In the genomic region with DNA sequence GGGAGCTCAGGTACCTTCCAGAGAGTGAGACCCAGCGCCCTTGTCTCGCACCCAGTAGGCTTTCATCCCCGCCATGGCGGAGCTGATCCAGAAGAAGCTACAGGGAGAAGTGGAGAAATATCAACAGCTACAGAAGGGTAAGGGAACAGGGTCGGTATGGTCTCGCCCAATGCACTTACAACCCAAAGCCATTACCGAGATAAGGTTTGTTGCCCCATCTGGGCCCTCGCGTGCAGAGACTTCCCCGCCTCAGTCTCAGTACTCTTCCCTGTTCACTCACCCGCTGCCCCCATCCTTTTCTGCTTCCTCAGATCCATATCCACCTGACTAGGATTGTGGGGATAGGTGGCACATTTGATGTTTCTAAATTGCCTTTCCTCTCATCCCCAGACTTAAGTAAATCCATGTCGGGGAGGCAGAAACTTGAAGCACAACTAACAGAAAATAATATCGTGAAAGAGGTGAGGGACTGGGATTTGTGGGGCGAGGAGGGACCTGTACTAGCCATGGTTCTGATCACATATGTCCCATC, we compare ENCODE assay signal across 8 cellular contexts. TPM values are rescaled to one million over a fixed set of nuclear protein-coding genes. Genes with fewer than 3 reads are reported as not detected.
DNase-seq lines count a peak whose midpoint lies in the region; ATAC-seq and TF ChIP-seq lines count a peak whose summit lies in the region.

No MANE protein-coding gene starts in this region.

- DNase-seq in CD8-positive, alpha-beta memory T cell: no peak
- DNase-seq in activated naive CD8-positive, alpha-beta T cell treated with anti-CD3 and anti-CD28 coated beads, Interleukin-2, amount 50 U/mL, for 24 hours: no peak
- DNase-seq in left lobe of liver (ENCODE audit: low spot score) (no peak), type B pancreatic cell (ENCODE audit: extremely low spot score, unreplicated experiment) (no peak), retina (no peak), HuH-7.5 (ENCODE audit: low spot score) (no peak)

- peaks cover 37 to 52% (median 49%) of the 10 kb centered on the region in 3 donors for H3K4me1 Mint-ChIP-seq in CD8-positive, alpha-beta memory T cell
- H3K4me1 Mint-ChIP-seq in activated naive CD8-positive, alpha-beta T cell treated with anti-CD3 and anti-CD28 coated beads, Interleukin-2, amount 50 U/mL, for 24 hours: peaks cover 45% of the 10 kb centered on the region
- H3K4me1 Mint-ChIP-seq in type B pancreatic cell (ENCODE audit: unreplicated experiment): peaks cover 25% of the 10 kb centered on the region

- ATAC-seq in HG02852 (IDR thresholded peaks at IDR 0.05; ENCODE audit: unreplicated experiment) (peak; percentile 16), left lobe of liver (peak; percentile 15), GM21390 (IDR thresholded peaks at IDR 0.05; ENCODE audit: unreplicated experiment) (no peak)
- ATAC-seq in activated naive CD8-positive, alpha-beta T cell treated with anti-CD3 and anti-CD28 coated beads, Interleukin-2, amount 50 U/mL, for 24 hours: no peak

- TF ChIP-seq CTCF in type B pancreatic cell (conservative IDR thresholded peaks at IDR 0.05): no peak

- no peaks in the 10 kb centered on the region for H3K27me3 Mint-ChIP-seq in CD8-positive, alpha-beta memory T cell
- no peaks in the 10 kb centered on the region for H3K27me3 Mint-ChIP-seq in activated naive CD8-positive, alpha-beta T cell treated with anti-CD3 and anti-CD28 coated beads, Interleukin-2, amount 50 U/mL, for 24 hours
- no peaks in the 10 kb centered on the region for H3K27me3 Mint-ChIP-seq in type B pancreatic cell

- H3K27ac ChIP-seq in CD8-positive, alpha-beta memory T cell (ENCODE audit: low read depth, low read length): peak overlapping the region; percentile 83

- peaks cover 35% of the 10 kb centered on the region for H3K36me3 ChIP-seq in CD8-positive, alpha-beta memory T cell (ENCODE audit: insufficient read depth, low read length)

- no peaks in the 10 kb centered on the region for H3K9me3 ChIP-seq in CD8-positive, alpha-beta memory T cell (ENCODE audit: low read length)

- peaks cover 24% of the 10 kb centered on the region for H3K4me1 ChIP-seq in CD8-positive, alpha-beta memory T cell (ENCODE audit: insufficient read depth, low read length)

- H3K4me3 ChIP-seq in CD8-positive, alpha-beta memory T cell (ENCODE audit: low read length): peak overlapping the region; percentile 99

- H3K4me3 Mint-ChIP-seq in CD8-positive, alpha-beta memory T cell: peak overlapping the region; percentile 89 to 99 (median 97)
- peak overlapping the region; percentile 97 for H3K4me3 Mint-ChIP-seq in activated naive CD8-positive, alpha-beta T cell treated with anti-CD3 and anti-CD28 coated beads, Interleukin-2, amount 50 U/mL, for 24 hours
- peak overlapping the region; percentile 99 for H3K4me3 Mint-ChIP-seq in type B pancreatic cell

- H3K9me3 Mint-ChIP-seq in CD8-positive, alpha-beta memory T cell: no peaks in the 10 kb centered on the region
- H3K9me3 Mint-ChIP-seq in activated naive CD8-positive, alpha-beta T cell treated with anti-CD3 and anti-CD28 coated beads, Interleukin-2, amount 50 U/mL, for 24 hours: no peaks in the 10 kb centered on the region
- no peaks in the 10 kb centered on the region for H3K9me3 Mint-ChIP-seq in type B pancreatic cell

- peak overlapping the region; percentile 79 to 99 (median 96) for H3K27ac Mint-ChIP-seq in CD8-positive, alpha-beta memory T cell
- peak overlapping the region; percentile 96 for H3K27ac Mint-ChIP-seq in activated naive CD8-positive, alpha-beta T cell treated with anti-CD3 and anti-CD28 coated beads, Interleukin-2, amount 50 U/mL, for 24 hours
- H3K27ac Mint-ChIP-seq in type B pancreatic cell: peak overlapping the region; percentile 92

- H3K36me3 Mint-ChIP-seq in CD8-positive, alpha-beta memory T cell: peaks cover 6 to 75% (median 17%) of the 10 kb centered on the region in 3 donors
- peaks cover 45% of the 10 kb centered on the region for H3K36me3 Mint-ChIP-seq in activated naive CD8-positive, alpha-beta T cell treated with anti-CD3 and anti-CD28 coated beads, Interleukin-2, amount 50 U/mL, for 24 hours (ENCODE audit: low read depth)
- peaks cover 13% of the 10 kb centered on the region for H3K36me3 Mint-ChIP-seq in type B pancreatic cell

- CTCF ChIA-PET in CD8-positive, alpha-beta memory T cell (lab: Charles Lee): interaction anchor here (1.2 to 5.3 kb wide), 6 partner anchors 10 to 55 kb away, joined by 4 to 38 read pairs (median 10); a partner anchor contains a TSS

- H3K27me3 ChIP-seq in CD8-positive, alpha-beta memory T cell (ENCODE audit: insufficient read depth, low read length, poor library complexity, severe bottlenecking): no peaks in the 10 kb centered on the region

- POLR2A ChIA-PET in CD8-positive, alpha-beta memory T cell (lab: Charles Lee): interaction anchor here (1.1 to 3.6 kb wide), 10 partner anchors 9 to 318 kb away, joined by 3 to 43 read pairs (median 8); a partner anchor contains a TSS

RNA-seq across cellular contexts. Expression of a gene that starts 0.4 kb away (rescaled TPM):
- 100 to 1,000 TPM; 118 to 119 TPM for total RNA-seq in CD8-positive, alpha-beta memory T cell
- 37.4 TPM for polyA plus RNA-seq in CD8-positive, alpha-beta memory T cell
- 19.2 TPM for total RNA-seq in left lobe of liver
- 52.9 and 54.5 TPM in 2 replicates for total RNA-seq in type B pancreatic cell (ENCODE audit: low replicate concordance)

RNA-seq across cellular contexts. Expression of a gene that starts 0.8 kb away (rescaled TPM):
- total RNA-seq in CD8-positive, alpha-beta memory T cell: 100 to 1,000 TPM; 112 to 117 TPM
- polyA plus RNA-seq in CD8-positive, alpha-beta memory T cell: 76.0 TPM
- total RNA-seq in left lobe of liver (17.8 TPM), type B pancreatic cell (ENCODE audit: low replicate concordance) (53.1 and 67.4 TPM in 2 replicates)

RNA-seq across cellular contexts. Expression of a gene that starts 8.9 kb away (rescaled TPM):
- 10 to 100 TPM; 20.5 to 22.9 TPM for total RNA-seq in CD8-positive, alpha-beta memory T cell
- 10.4 TPM for polyA plus RNA-seq in CD8-positive, alpha-beta memory T cell
- total RNA-seq in left lobe of liver: 19.7 TPM
- 128 and 176 TPM in 2 replicates for total RNA-seq in type B pancreatic cell (ENCODE audit: low replicate concordance)

RNA-seq across cellular contexts. Expression of a gene that starts 12.9 kb away (rescaled TPM):
- 1 to 10 TPM; 6.1 to 7.0 TPM for total RNA-seq in CD8-positive, alpha-beta memory T cell
- 35.3 TPM for polyA plus RNA-seq in CD8-positive, alpha-beta memory T cell
- total RNA-seq in left lobe of liver (1.2 TPM), type B pancreatic cell (ENCODE audit: low replicate concordance) (10.1 and 22.2 TPM in 2 replicates)

RNA-seq across cellular contexts. Expression of a gene that starts 18.0 kb away (rescaled TPM):
- 1,000 to 10,000 TPM; 3,797 to 3,852 TPM for total RNA-seq in CD8-positive, alpha-beta memory T cell
- polyA plus RNA-seq in CD8-positive, alpha-beta memory T cell: 7,106 TPM
- total RNA-seq in left lobe of liver: 555 TPM
- total RNA-seq in type B pancreatic cell (ENCODE audit: low replicate concordance): 3,043 and 3,480 TPM in 2 replicates

Comparison
In these comparisons a context has a peak if more than half of its experiments do, and no peak if none do; other contexts are left out.
1. ATAC-seq: peak in HG02852 (single experiment) and left lobe of liver (single experiment); none in activated naive CD8-positive, alpha-beta T cell treated with anti-CD3 and anti-CD28 coated beads, Interleukin-2, amount 50 U/mL, for 24 hours (single experiment) and GM21390 (single experiment).
2. Peak in every context shown above with its lines, with median percentiles within 50 percentile points of each other: H3K27ac Mint-ChIP-seq and H3K4me3 Mint-ChIP-seq.